ENCODE assay signal across 1 cellular context in genomic region chr6:149138093-149138492, GRCh38.
TF ChIP-seq lines count a peak whose summit lies in the region.

No MANE protein-coding gene starts in this region.

TF ChIP-seq in GM12878, 131 proteins besides CTCF, POLR2A, EP300 and RAD21 (continued from another document):
- no peak for TF ChIP-seq ZBTB40 (IDR thresholded peaks at IDR 0.05; ENCODE audit: borderline replicate concordance)
- TF ChIP-seq, protein P1, sequence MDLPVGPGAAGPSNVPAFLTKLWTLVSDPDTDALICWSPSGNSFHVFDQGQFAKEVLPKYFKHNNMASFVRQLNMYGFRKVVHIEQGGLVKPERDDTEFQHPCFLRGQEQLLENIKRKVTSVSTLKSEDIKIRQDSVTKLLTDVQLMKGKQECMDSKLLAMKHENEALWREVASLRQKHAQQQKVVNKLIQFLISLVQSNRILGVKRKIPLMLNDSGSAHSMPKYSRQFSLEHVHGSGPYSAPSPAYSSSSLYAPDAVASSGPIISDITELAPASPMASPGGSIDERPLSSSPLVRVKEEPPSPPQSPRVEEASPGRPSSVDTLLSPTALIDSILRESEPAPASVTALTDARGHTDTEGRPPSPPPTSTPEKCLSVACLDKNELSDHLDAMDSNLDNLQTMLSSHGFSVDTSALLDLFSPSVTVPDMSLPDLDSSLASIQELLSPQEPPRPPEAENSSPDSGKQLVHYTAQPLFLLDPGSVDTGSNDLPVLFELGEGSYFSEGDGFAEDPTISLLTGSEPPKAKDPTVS (IDR thresholded peaks at IDR 0.05; ENCODE audit: low read depth, low read length): no peak
- TF ChIP-seq ZZZ3 (IDR thresholded peaks at IDR 0.05; ENCODE audit: control insufficient read depth, insufficient read length, low read depth): no peak
- TF ChIP-seq SMAD5 (IDR thresholded peaks at IDR 0.05; ENCODE audit: low read depth): no peak
- no peak for TF ChIP-seq EGR1 (IDR thresholded peaks at IDR 0.05; ENCODE audit: borderline replicate concordance in 1 of 2, low read depth in 2 of 2, low read length in 2 of 2)
- no peak for TF ChIP-seq HCFC1 (IDR thresholded peaks at IDR 0.05; ENCODE audit: low read length)
- TF ChIP-seq, protein P2, sequence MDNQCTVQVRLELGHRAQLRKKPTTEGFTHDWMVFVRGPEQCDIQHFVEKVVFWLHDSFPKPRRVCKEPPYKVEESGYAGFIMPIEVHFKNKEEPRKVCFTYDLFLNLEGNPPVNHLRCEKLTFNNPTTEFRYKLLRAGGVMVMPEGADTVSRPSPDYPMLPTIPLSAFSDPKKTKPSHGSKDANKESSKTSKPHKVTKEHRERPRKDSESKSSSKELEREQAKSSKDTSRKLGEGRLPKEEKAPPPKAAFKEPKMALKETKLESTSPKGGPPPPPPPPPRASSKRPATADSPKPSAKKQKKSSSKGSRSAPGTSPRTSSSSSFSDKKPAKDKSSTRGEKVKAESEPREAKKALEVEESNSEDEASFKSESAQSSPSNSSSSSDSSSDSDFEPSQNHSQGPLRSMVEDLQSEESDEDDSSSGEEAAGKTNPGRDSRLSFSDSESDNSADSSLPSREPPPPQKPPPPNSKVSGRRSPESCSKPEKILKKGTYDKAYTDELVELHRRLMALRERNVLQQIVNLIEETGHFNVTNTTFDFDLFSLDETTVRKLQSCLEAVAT (IDR thresholded peaks at IDR 0.05): no peak
- no peak for TF ChIP-seq SMAD1 (IDR thresholded peaks at IDR 0.05; ENCODE audit: low read depth, partially characterized antibody)
TF ChIP-seq in GM12878: peak in this region for 0.
